Comparison of ENCODE assay signal across 28 cellular contexts in the genomic region with DNA sequence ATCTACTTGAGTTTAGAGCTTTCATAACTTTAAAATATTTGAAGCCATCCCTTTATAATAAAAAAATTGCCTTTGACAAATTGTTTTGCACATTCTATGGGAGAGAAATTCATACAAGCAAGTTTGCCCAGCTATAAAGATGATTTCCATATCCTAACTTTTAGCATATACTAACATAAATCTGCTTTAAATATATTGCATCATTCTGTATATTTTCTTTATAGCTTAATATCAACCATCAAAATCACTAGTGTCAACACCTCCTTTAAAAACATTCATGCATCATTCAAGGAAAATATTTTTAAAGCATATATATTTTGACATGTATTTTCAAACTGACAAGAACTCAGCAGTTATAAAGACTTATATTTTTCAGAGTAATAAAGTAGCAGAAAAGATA.
"Had no signal": no experiment of that assay in that cellular context is flagged by ENCODE, and none has a peak within 500 bp of the region (broad histone marks: within the 10 kb centered on the region; RNA-seq: fewer than 3 reads in every experiment).

No MANE protein-coding gene starts in this region.

- H3K27me3 ChIP-seq: adrenal gland, body of pancreas, colonic mucosa had no signal

- H3K27me3 Mint-ChIP-seq: activated CD4-positive, alpha-beta memory T cell treated with anti-CD3 and anti-CD28 coated beads for 36 hours; activated CD4-positive, alpha-beta T cell treated with anti-CD3 and anti-CD28 coated beads for 36 hours; activated CD4-positive, alpha-beta T cell treated with anti-CD3 and anti-CD28 coated beads, Interleukin-2, amount 10 ng/mL, durations not matched to agents 24 days and 14 days; activated CD8-positive, alpha-beta memory T cell treated with anti-CD3 and anti-CD28 coated beads, Interleukin-2, amount 10 ng/mL, durations not matched to agents 7 days and 5 days; activated naive CD4-positive, alpha-beta T cell treated with anti-CD3 and anti-CD28 coated beads, Interleukin-2, amount 50 U/mL, for 24 hours; activated naive CD8-positive, alpha-beta T cell treated with anti-CD3 and anti-CD28 coated beads for 36 hours; activated naive CD8-positive, alpha-beta T cell treated with anti-CD3 and anti-CD28 coated beads, Interleukin-2, amount 50 U/mL, for 24 hours had no signal

- H3K27ac Mint-ChIP-seq: activated CD4-positive, alpha-beta memory T cell treated with anti-CD3 and anti-CD28 coated beads for 36 hours; activated CD4-positive, alpha-beta T cell treated with anti-CD3 and anti-CD28 coated beads for 36 hours; activated CD4-positive, alpha-beta T cell treated with anti-CD3 and anti-CD28 coated beads, Interleukin-2, amount 10 ng/mL, durations not matched to agents 24 days and 14 days; activated CD8-positive, alpha-beta memory T cell treated with anti-CD3 and anti-CD28 coated beads, Interleukin-2, amount 10 ng/mL, durations not matched to agents 7 days and 5 days; activated CD8-positive, alpha-beta T cell treated with anti-CD3 and anti-CD28 coated beads, Interleukin-2, amount 10 ng/mL, durations not matched to agents 7 days and 5 days; activated naive CD4-positive, alpha-beta T cell treated with anti-CD3 and anti-CD28 coated beads for 36 hours; activated naive CD4-positive, alpha-beta T cell treated with anti-CD3 and anti-CD28 coated beads, Interleukin-2, amount 50 U/mL, for 24 hours; activated naive CD8-positive, alpha-beta T cell treated with anti-CD3 and anti-CD28 coated beads for 36 hours; activated naive CD8-positive, alpha-beta T cell treated with anti-CD3 and anti-CD28 coated beads, Interleukin-2, amount 50 U/mL, for 24 hours; activated T-helper 1 cell treated with anti-CD3 and anti-CD28 coated beads, Interleukin-12 subunit alpha, Interleukin-12 subunit beta, Interleukin-2, Interleukin-4 antibody, amounts not matched to agents 30 ng/mL and 10 ng/mL and 1 ng/mL, durations not matched to agents 14 hours and 24 hours and 36 hours; activated T-helper 2 cell treated with anti-CD3 and anti-CD28 coated beads, Interferon-gamma antibody, Interleukin-2, Interleukin-4, amounts not matched to agents 10 μg/mL and 5 μg/mL and 100 μg/mL, durations not matched to agents 14 hours and 24 hours and 36 hours had no signal

- H3K4me3 Mint-ChIP-seq: activated CD4-positive, alpha-beta memory T cell treated with anti-CD3 and anti-CD28 coated beads for 36 hours; activated CD4-positive, alpha-beta T cell treated with anti-CD3 and anti-CD28 coated beads for 36 hours; activated CD4-positive, alpha-beta T cell treated with anti-CD3 and anti-CD28 coated beads, Interleukin-2, amount 10 ng/mL, durations not matched to agents 24 days and 14 days; activated CD8-positive, alpha-beta memory T cell treated with anti-CD3 and anti-CD28 coated beads, Interleukin-2, amount 10 ng/mL, durations not matched to agents 7 days and 5 days; activated CD8-positive, alpha-beta T cell treated with anti-CD3 and anti-CD28 coated beads, Interleukin-2, amount 10 ng/mL, durations not matched to agents 7 days and 5 days; activated naive CD4-positive, alpha-beta T cell treated with anti-CD3 and anti-CD28 coated beads for 36 hours; activated naive CD4-positive, alpha-beta T cell treated with anti-CD3 and anti-CD28 coated beads, Interleukin-2, amount 50 U/mL, for 24 hours; activated naive CD8-positive, alpha-beta T cell treated with anti-CD3 and anti-CD28 coated beads for 36 hours; activated naive CD8-positive, alpha-beta T cell treated with anti-CD3 and anti-CD28 coated beads, Interleukin-2, amount 50 U/mL, for 24 hours; activated T-helper 1 cell treated with anti-CD3 and anti-CD28 coated beads, Interleukin-12 subunit alpha, Interleukin-12 subunit beta, Interleukin-2, Interleukin-4 antibody, amounts not matched to agents 30 ng/mL and 10 ng/mL and 1 ng/mL, durations not matched to agents 14 hours and 24 hours and 36 hours had no signal

- H3K4me1 Mint-ChIP-seq: activated CD4-positive, alpha-beta T cell treated with anti-CD3 and anti-CD28 coated beads for 36 hours; activated CD4-positive, alpha-beta T cell treated with anti-CD3 and anti-CD28 coated beads, Interleukin-2, amount 10 ng/mL, durations not matched to agents 24 days and 14 days; activated CD8-positive, alpha-beta memory T cell treated with anti-CD3 and anti-CD28 coated beads, Interleukin-2, amount 10 ng/mL, durations not matched to agents 7 days and 5 days; activated naive CD4-positive, alpha-beta T cell treated with anti-CD3 and anti-CD28 coated beads, Interleukin-2, amount 50 U/mL, for 24 hours; activated naive CD8-positive, alpha-beta T cell treated with anti-CD3 and anti-CD28 coated beads, Interleukin-2, amount 50 U/mL, for 24 hours had no signal

- H3K9me3 ChIP-seq: adrenal gland, body of pancreas, colonic mucosa had no signal

- H3K4me3 ChIP-seq: adrenal gland, body of pancreas, colonic mucosa had no signal

- H3K27ac ChIP-seq: adrenal gland, body of pancreas, colonic mucosa had no signal

- DNase-seq: activated CD4-positive, alpha-beta memory T cell treated with anti-CD3 and anti-CD28 coated beads for 36 hours; activated CD4-positive, alpha-beta T cell treated with anti-CD3 and anti-CD28 coated beads for 36 hours; activated CD4-positive, alpha-beta T cell treated with anti-CD3 and anti-CD28 coated beads, Interleukin-2, amount 10 ng/mL, durations not matched to agents 24 days and 14 days; activated CD4-positive, CD25-positive, alpha-beta regulatory T cell; activated CD4-positive, CD25-positive, alpha-beta regulatory T cell treated with anti-CD3 and anti-CD28 coated beads, Interleukin-2, amount 50 U/mL, for 72 hours; activated CD8-positive, alpha-beta memory T cell treated with anti-CD3 and anti-CD28 coated beads, Interleukin-2, amount 10 ng/mL, durations not matched to agents 7 days and 5 days; activated CD8-positive, alpha-beta memory T cell treated with anti-CD3 and anti-CD28 coated beads, Interleukin-2, amount 50 U/mL, for 4 hours; activated CD8-positive, alpha-beta T cell treated with anti-CD3 and anti-CD28 coated beads, Interleukin-2, amount 10 ng/mL, durations not matched to agents 7 days and 5 days; activated effector memory CD4-positive, alpha-beta T cell treated with anti-CD3 and anti-CD28 coated beads, Interleukin-2, amount 50 U/mL, for 16 hours; activated naive CD4-positive, alpha-beta T cell treated with anti-CD3 and anti-CD28 coated beads for 36 hours; activated naive CD8-positive, alpha-beta T cell treated with anti-CD3 and anti-CD28 coated beads for 36 hours; activated naive CD8-positive, alpha-beta T cell treated with anti-CD3 and anti-CD28 coated beads, Interleukin-2, amount 50 U/mL, for 24 hours; activated T-cell treated with anti-CD3 and anti-CD28 coated beads, Interleukin-2, amount 50 U/mL, for 1 hour; activated T-cell treated with anti-CD3 and anti-CD28 coated beads, Interleukin-2, amount 50 U/mL, for 48 hours; adrenal gland; amygdala; aorta; body of pancreas; caudate nucleus; colonic mucosa; effector CD8-positive, alpha-beta T cell; foreskin fibroblast; head of caudate nucleus; T-helper 2 cell had no signal

- ATAC-seq: activated CD4-positive, alpha-beta T cell treated with anti-CD3 and anti-CD28 coated beads for 36 hours; activated CD8-positive, alpha-beta memory T cell treated with anti-CD3 and anti-CD28 coated beads, Interleukin-2, amount 10 ng/mL, durations not matched to agents 7 days and 5 days; activated CD8-positive, alpha-beta T cell treated with anti-CD3 and anti-CD28 coated beads, Interleukin-2, amount 10 ng/mL, durations not matched to agents 7 days and 5 days; activated naive CD8-positive, alpha-beta T cell treated with anti-CD3 and anti-CD28 coated beads, Interleukin-2, amount 50 U/mL, for 24 hours; body of pancreas; esophagus mucosa had no signal

- H3K36me3 ChIP-seq: adrenal gland, colonic mucosa had no signal

- H3K4me1 ChIP-seq: adrenal gland, body of pancreas, colonic mucosa had no signal
